Comparison of ENCODE assay signal across 8 cellular contexts in genomic region chr3:159872374-159873109, GRCh38. TPM values are rescaled to one million over a fixed set of nuclear protein-coding genes. Genes with fewer than 3 reads are reported as not detected.
DNase-seq lines count a peak whose midpoint lies in the region; ATAC-seq and TF ChIP-seq lines count a peak whose summit lies in the region.

No MANE protein-coding gene starts in this region.

- H3K9me3 Mint-ChIP-seq in T-cell: no peaks in the 10 kb centered on the region

- H3K27me3 Mint-ChIP-seq in T-cell: peaks cover 9 to 12% of the 10 kb centered on the region in 2 donors

- POLR2A ChIA-PET in HEK293 (lab: Yijun Ruan, JAX): no interaction called here
- POLR2A ChIA-PET in T-cell (lab: Charles Lee): no interaction called here

- H3K36me3 Mint-ChIP-seq in T-cell: no peaks in the 10 kb centered on the region

- CTCF ChIA-PET in HEK293 (lab: Yijun Ruan, JAX) (interaction anchor here (0.7 to 3.8 kb wide), 2 partner anchors 24 to 134 kb away, joined by 7 to 10 read pairs; no protein-coding TSS in a partner anchor), T-cell (lab: Charles Lee) (interaction anchor here in 1 of 2 donors (0.9 kb wide), 1 partner anchor 13 kb away, joined by 5 read pairs; no protein-coding TSS in a partner anchor)

- H3K9me3 ChIP-seq in HEK293 (ENCODE audit: control insufficient read depth, insufficient read depth, low read depth, low read length): no peaks in the 10 kb centered on the region
- peaks cover 0 to 8% of the 10 kb centered on the region in 2 donors for H3K9me3 ChIP-seq in right atrium auricular region

- DNase-seq in SW 1271 (lab: John Stamatoyannopoulos, UW) (peak; percentile 76 to 94), right atrium auricular region (ENCODE audit: low spot score) (no peak), GM20000 (ENCODE audit: low spot score) (no peak), HK-2 (ENCODE audit: unreplicated experiment) (no peak), T-cell (no peak)

- no peak overlapping the region for H3K4me3 Mint-ChIP-seq in T-cell

- H3K27me3 ChIP-seq in ACC112 (ENCODE audit: insufficient read depth, low read length): no peaks in the 10 kb centered on the region
- H3K27me3 ChIP-seq in right atrium auricular region: no peaks in the 10 kb centered on the region

- H2AFZ ChIP-seq in ACC112 (ENCODE audit: low read length, unreplicated experiment): no peak overlapping the region

- peak overlapping the region; percentile 87 for H3K27ac ChIP-seq in ACC112 (ENCODE audit: low read depth, low read length)
- H3K27ac ChIP-seq in HEK293 (ENCODE audit: extremely low read depth, low read depth, low read length): no peak overlapping the region
- H3K27ac ChIP-seq in right atrium auricular region: peak overlapping the region; percentile 6 to 59

- no peak for ATAC-seq in GM18867 (IDR thresholded peaks at IDR 0.05; ENCODE audit: unreplicated experiment)
- no peak for ATAC-seq in T-cell (replicated peaks in 1 of 4)

- TF ChIP-seq CTCF in HEK293 (tag by site-specific recombination; IDR thresholded peaks at IDR 0.05) (no peak), right atrium auricular region (IDR thresholded peaks at IDR 0.05) (no peak), GM20000 (IDR thresholded peaks at IDR 0.05; ENCODE audit: extremely low read depth, missing control alignments) (no peak)

- H3K4me1 ChIP-seq in ACC112 (ENCODE audit: control insufficient read depth, insufficient read depth, low read length, unreplicated experiment): peaks cover 39% of the 10 kb centered on the region
- H3K4me1 ChIP-seq in HEK293 (ENCODE audit: control insufficient read depth, insufficient read depth, low read length): peaks cover 9% of the 10 kb centered on the region
- H3K4me1 ChIP-seq in right atrium auricular region: peaks cover 0 to 40% of the 10 kb centered on the region in 2 donors

- H3K4me1 Mint-ChIP-seq in T-cell: no peaks in the 10 kb centered on the region

- H3K79me2 ChIP-seq in ACC112 (ENCODE audit: control insufficient read depth, insufficient read depth, low read length, unreplicated experiment): peaks cover 13% of the 10 kb centered on the region

- H3K4me3 ChIP-seq in ACC112 (ENCODE audit: low read depth, low read length) (peak overlapping the region; percentile 32), HEK293 (ENCODE audit: low read depth, low read length) (no peak overlapping the region), right atrium auricular region (no peak overlapping the region)

- H3K27ac Mint-ChIP-seq in T-cell: no peak overlapping the region

- H3K36me3 ChIP-seq in ACC112 (ENCODE audit: insufficient read depth, low read length): peaks cover 6% of the 10 kb centered on the region; the same call in 1 of the 2 replicates
- H3K36me3 ChIP-seq in HEK293 (ENCODE audit: control insufficient read depth in 2 of 2, insufficient read depth in 1 of 2, low read length in 2 of 2): peaks cover 0 to 6% of the 10 kb centered on the region in 2 experiments; a peak in 1 of 3 replicates
- peaks cover 4% of the 10 kb centered on the region for H3K36me3 ChIP-seq in right atrium auricular region

TF ChIP-seq in HEK293, 187 proteins besides CTCF, POLR2A, EP300 and RAD21 (continues in another document):
- TF ChIP-seq ZSCAN23 (tag by site-specific recombination; IDR thresholded peaks at IDR 0.05): no peak
- TF ChIP-seq ZNF133 (tag by site-specific recombination; IDR thresholded peaks at IDR 0.05): no peak
- no peak for TF ChIP-seq BCL11B (tag by site-specific recombination; IDR thresholded peaks at IDR 0.05; ENCODE audit: low read depth)
- no peak for TF ChIP-seq KLF7 (tag by site-specific recombination; IDR thresholded peaks at IDR 0.05; ENCODE audit: borderline replicate concordance)
- TF ChIP-seq ZNF341 (tag by site-specific recombination; IDR thresholded peaks at IDR 0.05; ENCODE audit: low read depth): no peak
- TF ChIP-seq ZNF654 (tag by site-specific recombination; IDR thresholded peaks at IDR 0.05; ENCODE audit: low read depth): no peak
- TF ChIP-seq GLIS2 (tag by site-specific recombination; IDR thresholded peaks at IDR 0.05): no peak
- TF ChIP-seq ZNF146 (tag by site-specific recombination; IDR thresholded peaks at IDR 0.05): no peak
- no peak for TF ChIP-seq ZNF211 (tag by site-specific recombination; IDR thresholded peaks at IDR 0.05; ENCODE audit: low read depth)
- TF ChIP-seq ZNF292 (tag by site-specific recombination; IDR thresholded peaks at IDR 0.05; ENCODE audit: borderline replicate concordance, low read depth): no peak
- TF ChIP-seq WT1 (tag by site-specific recombination; IDR thresholded peaks at IDR 0.05): no peak
- TF ChIP-seq REPIN1 (tag by site-specific recombination; IDR thresholded peaks at IDR 0.05; ENCODE audit: low read depth): no peak
- TF ChIP-seq REST (tag by site-specific recombination; IDR thresholded peaks at IDR 0.05): no peak
- TF ChIP-seq FEZF1 (tag by site-specific recombination; IDR thresholded peaks at IDR 0.05): no peak
- TF ChIP-seq HIC1 (tag by site-specific recombination; IDR thresholded peaks at IDR 0.05): peak; percentile 76
- TF ChIP-seq ZEB2 (tag by site-specific recombination; IDR thresholded peaks at IDR 0.05): peak; percentile 81
- TF ChIP-seq ZNF704 (tag by site-specific recombination; IDR thresholded peaks at IDR 0.05): no peak
- no peak for TF ChIP-seq HOXA7 (CRISPR knock-in tag; IDR thresholded peaks at IDR 0.05; ENCODE audit: borderline replicate concordance)
- TF ChIP-seq IKZF3 (tag by site-specific recombination; IDR thresholded peaks at IDR 0.05): peak; percentile 37; the same call in 1 of the 2 replicates
- no peak for TF ChIP-seq ZNF664 (tag by site-specific recombination; IDR thresholded peaks at IDR 0.05)
- TF ChIP-seq ZNF521 (tag by site-specific recombination; IDR thresholded peaks at IDR 0.05): no peak
- TF ChIP-seq ZNF777 (tag by site-specific recombination; IDR thresholded peaks at IDR 0.05; ENCODE audit: borderline replicate concordance): no peak
- peak; percentile 54; the same call in 1 of the 2 replicates for TF ChIP-seq KLF8 (tag by site-specific recombination; IDR thresholded peaks at IDR 0.05)
- TF ChIP-seq ZNF121 (tag by site-specific recombination; IDR thresholded peaks at IDR 0.05): no peak
- TF ChIP-seq ZNF792 (tag by site-specific recombination; IDR thresholded peaks at IDR 0.05): no peak
- no peak for TF ChIP-seq RBAK (tag by site-specific recombination; IDR thresholded peaks at IDR 0.05)
- peak; percentile 68; the same call in 1 of the 2 replicates for TF ChIP-seq ZNF24 (tag by site-specific recombination; IDR thresholded peaks at IDR 0.05)
- TF ChIP-seq SCRT1 (tag by site-specific recombination; IDR thresholded peaks at IDR 0.05; ENCODE audit: borderline replicate concordance): peak; percentile 84
- no peak for TF ChIP-seq ZNF658 (tag by site-specific recombination; IDR thresholded peaks at IDR 0.05)

RNA-seq across cellular contexts. Expression of gene SCHIP1, which starts 32.9 kb away (rescaled TPM):
- total RNA-seq in right atrium auricular region: 10 to 100 TPM; 88.7 to 96.5 TPM
- total RNA-seq in T-cell: under 1 TPM in 1 of 5 donors, not detected in 4; 0.29 TPM

Comparison
In these comparisons a context has a peak if more than half of its experiments do, and no peak if none do; other contexts are left out.
1. DNase-seq: peak in SW 1271 (2 of 2); none in right atrium auricular region (single experiment), GM20000 (single experiment), HK-2 (single experiment) and T-cell (0 of 34).
2. RNA of gene SCHIP1, which starts 32.9 kb away (total RNA-seq): 88.7 to 96.5 TPM in right atrium auricular region; 0.29 TPM in T-cell; every median in the first group is over 10 times any median in the second.